Comparison of ENCODE assay signal across 18 cellular contexts in genomic region chr1:65269612-65270011, GRCh38. TPM values are rescaled to one million over a fixed set of nuclear protein-coding genes. Genes with fewer than 3 reads are reported as not detected.
A peak's percentile ranks its signal among the peaks of the same experiment; 100 is the strongest.
DNase-seq lines count a peak whose midpoint lies in the region; ATAC-seq and TF ChIP-seq lines count a peak whose summit lies in the region.
"Had no signal": no experiment of that assay in that cellular context is flagged by ENCODE, and none has a peak within 500 bp of the region (broad histone marks: within the 10 kb centered on the region; RNA-seq: fewer than 3 reads in every experiment).

No MANE protein-coding gene starts in this region.

- DNase-seq in activated CD4-positive, alpha-beta T cell treated with anti-CD3 and anti-CD28 coated beads, Interleukin-2, amount 10 ng/mL, durations not matched to agents 24 days and 14 days: peak; percentile 52
- DNase-seq in activated CD4-positive, alpha-beta T cell treated with anti-CD3 and anti-CD28 coated beads, Interleukin-2, amount 50 U/mL, for 48 hours: no peak
- DNase-seq in T-helper 17 cell (no peak), ecto neural progenitor cell (ENCODE audit: low spot score) (no peak), chondrocyte (ENCODE audit: low spot score) (no peak), sciatic nerve (ENCODE audit: low spot score) (no peak), smooth muscle cell (lab: John Stamatoyannopoulos, UW; ENCODE audit: unreplicated experiment) (no peak)
- DNase-seq: 8988T; Calu3; CD4-positive, alpha-beta memory T cell; DMS79 treated with DMSO at 0.1 percent for 48 hours; GF-D8; H7 had no signal

- H3K4me3 ChIP-seq in OCI-LY3 (ENCODE audit: low read length) (no peak overlapping the region), smooth muscle cell (no peak overlapping the region)
- H3K4me3 ChIP-seq: BLaER1, GM23338 had no signal

- no peaks in the 10 kb centered on the region for H3F3A ChIP-seq in smooth muscle cell (ENCODE audit: low read depth)

- intact Hi-C loops in activated CD4-positive, alpha-beta T cell treated with anti-CD3 and anti-CD28 coated beads, Interleukin-2, amount 10 ng/mL, durations not matched to agents 24 days and 14 days (cut with micrococcal nuclease): no loop called here
- intact Hi-C loops in sciatic nerve (cut with DNase I): no loop called here

- no peaks in the 10 kb centered on the region for H3K4me1 ChIP-seq in OCI-LY3 (ENCODE audit: low read length)
- peaks cover 7% of the 10 kb centered on the region for H3K4me1 ChIP-seq in smooth muscle cell (ENCODE audit: low read depth)

- WGBS in smooth muscle cell (ENCODE audit: low lambda C conversion rate): 91% methylated on average over 2 of the region's 2 CpGs

- H3K36me3 ChIP-seq in OCI-LY3 (replicated peaks; ENCODE audit: low read depth, low read length): no peaks in the 10 kb centered on the region
- no peaks in the 10 kb centered on the region for H3K36me3 ChIP-seq in smooth muscle cell (ENCODE audit: low read depth)
- H3K36me3 ChIP-seq: BLaER1 had no signal

- H3K36me3 Mint-ChIP-seq in activated CD4-positive, alpha-beta T cell treated with anti-CD3 and anti-CD28 coated beads, Interleukin-2, amount 10 ng/mL, durations not matched to agents 24 days and 14 days (ENCODE audit: low read depth): peaks cover 3% of the 10 kb centered on the region
- no peaks in the 10 kb centered on the region for H3K36me3 Mint-ChIP-seq in T-helper 17 cell (ENCODE audit: low read depth)
- H3K36me3 Mint-ChIP-seq in chondrocyte (ENCODE audit: low read depth): no peaks in the 10 kb centered on the region
- H3K36me3 Mint-ChIP-seq: CD4-positive, alpha-beta memory T cell had no signal

- H3K27ac Mint-ChIP-seq in activated CD4-positive, alpha-beta T cell treated with anti-CD3 and anti-CD28 coated beads, Interleukin-2, amount 10 ng/mL, durations not matched to agents 24 days and 14 days: no peak overlapping the region
- H3K27ac Mint-ChIP-seq in T-helper 17 cell (peak overlapping the region; percentile 14), chondrocyte (ENCODE audit: unreplicated experiment) (no peak overlapping the region)
- H3K27ac Mint-ChIP-seq: CD14-positive monocyte; CD4-positive, alpha-beta memory T cell; GM23338 had no signal

- H4K20me1 ChIP-seq in OCI-LY3 (ENCODE audit: insufficient read depth, low read length) (no peaks in the 10 kb centered on the region), smooth muscle cell (ENCODE audit: low read depth) (no peaks in the 10 kb centered on the region)
- H4K20me1 ChIP-seq: BLaER1 had no signal

- H3K27ac ChIP-seq in OCI-LY3 (ENCODE audit: low read length): no peak overlapping the region
- H3K27ac ChIP-seq in smooth muscle cell (ENCODE audit: low read depth): no peak overlapping the region
- H3K27ac ChIP-seq: BLaER1, HL-60 had no signal

- no peaks in the 10 kb centered on the region for H3K9me3 Mint-ChIP-seq in activated CD4-positive, alpha-beta T cell treated with anti-CD3 and anti-CD28 coated beads, Interleukin-2, amount 10 ng/mL, durations not matched to agents 24 days and 14 days
- H3K9me3 Mint-ChIP-seq in chondrocyte (ENCODE audit: low read depth): no peaks in the 10 kb centered on the region
- H3K9me3 Mint-ChIP-seq: CD4-positive, alpha-beta memory T cell; GM23338 had no signal

- peaks cover 16% of the 10 kb centered on the region for H3K4me1 Mint-ChIP-seq in activated CD4-positive, alpha-beta T cell treated with anti-CD3 and anti-CD28 coated beads, Interleukin-2, amount 10 ng/mL, durations not matched to agents 24 days and 14 days
- H3K4me1 Mint-ChIP-seq in T-helper 17 cell: peaks cover 9% of the 10 kb centered on the region
- H3K4me1 Mint-ChIP-seq in chondrocyte (ENCODE audit: low read depth): peaks cover 17% of the 10 kb centered on the region

- H3K9ac ChIP-seq in OCI-LY3 (ENCODE audit: low read length) (no peak overlapping the region), smooth muscle cell (ENCODE audit: low read depth) (no peak overlapping the region)
- H3K9ac ChIP-seq: BLaER1 had no signal

- H3K4me2 ChIP-seq in OCI-LY3 (ENCODE audit: low read length) (no peak overlapping the region), smooth muscle cell (no peak overlapping the region)
- H3K4me2 ChIP-seq: BLaER1, GM23338 had no signal

- H3K4me3 Mint-ChIP-seq in activated CD4-positive, alpha-beta T cell treated with anti-CD3 and anti-CD28 coated beads, Interleukin-2, amount 10 ng/mL, durations not matched to agents 24 days and 14 days: no peak overlapping the region
- H3K4me3 Mint-ChIP-seq in T-helper 17 cell: no peak overlapping the region
- H3K4me3 Mint-ChIP-seq in chondrocyte (ENCODE audit: unreplicated experiment): no peak overlapping the region
- H3K4me3 Mint-ChIP-seq: CD14-positive monocyte; CD4-positive, alpha-beta memory T cell; GM23338 had no signal

- TF ChIP-seq CTCF in OCI-LY3 (IDR thresholded peaks at IDR 0.05; ENCODE audit: low read depth, low read length): peak; percentile 15
- no peak for TF ChIP-seq CTCF in chondrocyte (IDR thresholded peaks at IDR 0.05)
- TF ChIP-seq CTCF in smooth muscle cell (IDR thresholded peaks at IDR 0.05; ENCODE audit: borderline replicate concordance, insufficient read depth, poor library complexity, severe bottlenecking): no peak

- H3K79me2 ChIP-seq in OCI-LY3 (ENCODE audit: low read length) (no peaks in the 10 kb centered on the region), smooth muscle cell (ENCODE audit: low read depth) (peaks cover 5% of the 10 kb centered on the region)

- H3K27me3 ChIP-seq in OCI-LY3 (ENCODE audit: low read depth, low read length): no peaks in the 10 kb centered on the region
- H3K27me3 ChIP-seq in smooth muscle cell (ENCODE audit: low read depth): no peaks in the 10 kb centered on the region

- ATAC-seq in T-helper 17 cell (no peak), sciatic nerve (no peak)
- ATAC-seq: GM23338 had no signal

- H3K27me3 Mint-ChIP-seq in activated CD4-positive, alpha-beta T cell treated with anti-CD3 and anti-CD28 coated beads, Interleukin-2, amount 10 ng/mL, durations not matched to agents 24 days and 14 days: peaks cover 38% of the 10 kb centered on the region
- H3K27me3 Mint-ChIP-seq in T-helper 17 cell (peaks cover 29% of the 10 kb centered on the region), chondrocyte (ENCODE audit: low read depth) (no peaks in the 10 kb centered on the region)

- H2AFZ ChIP-seq in OCI-LY3 (ENCODE audit: low read depth, low read length): no peak overlapping the region
- no peak overlapping the region for H2AFZ ChIP-seq in smooth muscle cell (ENCODE audit: low read depth)
- H2AFZ ChIP-seq: GM23338 had no signal

- H3K9me3 ChIP-seq in OCI-LY3 (ENCODE audit: insufficient read depth, low read length) (no peaks in the 10 kb centered on the region), T-helper 17 cell (ENCODE audit: control insufficient read depth, low read length, poor library complexity, severe bottlenecking) (no peaks in the 10 kb centered on the region), smooth muscle cell (replicated peaks; ENCODE audit: low read depth) (no peaks in the 10 kb centered on the region)
- H3K9me3 ChIP-seq: BLaER1 had no signal

RNA-seq across cellular contexts. Expression of gene DNAJC6, which starts 39.7 kb away (rescaled TPM):
- 2.8 and 4.0 TPM in 2 replicates for total RNA-seq in activated CD4-positive, alpha-beta T cell treated with anti-CD3 and anti-CD28 coated beads, Interleukin-2, amount 10 ng/mL, durations not matched to agents 24 days and 14 days
- 1 to 10 TPM; 1.8 to 2.4 TPM for total RNA-seq in T-helper 17 cell
- 16.7 to 24.7 TPM (median 18.9 TPM) in 3 replicates for total RNA-seq in chondrocyte
- total RNA-seq in sciatic nerve: 20.7 TPM
- 3.2 and 7.8 TPM in 2 replicates for total RNA-seq in smooth muscle cell
- polyA plus RNA-seq in smooth muscle cell: 0.70 and 2.7 TPM in 2 replicates
- polyA plus RNA-seq: CD14-positive monocyte had no signal
